Comparison of ENCODE assay signal across 1 cellular context in the genomic region with DNA sequence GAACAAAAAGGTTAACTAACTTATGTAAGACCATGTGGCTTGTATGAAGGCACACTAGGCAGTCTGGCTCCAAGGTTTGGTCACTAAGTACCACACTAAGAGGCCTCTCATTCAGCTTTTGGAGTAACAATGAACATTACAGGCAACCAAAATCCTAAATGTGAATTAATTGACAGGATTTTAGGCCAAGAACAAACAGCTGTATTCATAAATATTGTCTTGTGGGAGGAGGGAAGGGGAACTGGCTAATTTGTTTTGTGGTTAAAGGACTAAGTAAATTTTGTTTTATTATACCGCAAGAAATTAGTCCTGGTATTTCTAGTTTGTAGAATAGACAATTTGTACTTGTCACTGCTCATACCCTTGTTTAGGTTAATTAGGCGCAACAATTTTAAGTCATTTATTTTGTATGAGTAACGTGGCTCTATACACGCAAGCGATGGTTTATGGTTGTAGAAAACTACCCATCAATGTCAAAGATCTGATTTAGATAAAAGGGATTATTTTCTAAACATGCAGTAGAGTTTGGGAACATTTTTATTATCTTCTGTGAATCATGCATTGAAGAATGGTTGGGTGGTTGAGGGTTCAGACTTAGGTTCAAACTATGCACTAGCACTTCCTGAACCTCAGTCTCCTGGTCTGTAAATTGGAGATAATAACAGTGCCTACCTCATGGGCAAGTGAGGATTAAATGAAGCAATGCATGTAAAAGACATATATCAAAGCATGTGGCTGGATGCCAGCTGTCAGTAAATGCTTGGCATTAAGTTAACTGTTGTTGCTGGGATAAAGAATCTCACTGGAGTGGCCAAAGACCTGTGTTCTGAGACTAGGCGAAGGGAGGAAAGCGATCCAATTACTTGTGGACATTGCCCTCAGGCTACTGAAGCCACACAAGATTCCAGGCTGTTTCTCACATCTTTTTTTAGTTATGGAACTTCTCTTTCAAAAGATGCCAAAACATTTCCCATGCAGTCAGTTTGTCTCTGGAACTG.
TF ChIP-seq lines count a peak whose summit lies in the region.

No MANE protein-coding gene starts in this region.

TF ChIP-seq in GM23338, 12 proteins besides CTCF, POLR2A, EP300 and RAD21 (continued from another document):
- TF ChIP-seq NANOG (IDR thresholded peaks at IDR 0.05; ENCODE audit: borderline replicate concordance), result no peak
- TF ChIP-seq, protein P1, sequence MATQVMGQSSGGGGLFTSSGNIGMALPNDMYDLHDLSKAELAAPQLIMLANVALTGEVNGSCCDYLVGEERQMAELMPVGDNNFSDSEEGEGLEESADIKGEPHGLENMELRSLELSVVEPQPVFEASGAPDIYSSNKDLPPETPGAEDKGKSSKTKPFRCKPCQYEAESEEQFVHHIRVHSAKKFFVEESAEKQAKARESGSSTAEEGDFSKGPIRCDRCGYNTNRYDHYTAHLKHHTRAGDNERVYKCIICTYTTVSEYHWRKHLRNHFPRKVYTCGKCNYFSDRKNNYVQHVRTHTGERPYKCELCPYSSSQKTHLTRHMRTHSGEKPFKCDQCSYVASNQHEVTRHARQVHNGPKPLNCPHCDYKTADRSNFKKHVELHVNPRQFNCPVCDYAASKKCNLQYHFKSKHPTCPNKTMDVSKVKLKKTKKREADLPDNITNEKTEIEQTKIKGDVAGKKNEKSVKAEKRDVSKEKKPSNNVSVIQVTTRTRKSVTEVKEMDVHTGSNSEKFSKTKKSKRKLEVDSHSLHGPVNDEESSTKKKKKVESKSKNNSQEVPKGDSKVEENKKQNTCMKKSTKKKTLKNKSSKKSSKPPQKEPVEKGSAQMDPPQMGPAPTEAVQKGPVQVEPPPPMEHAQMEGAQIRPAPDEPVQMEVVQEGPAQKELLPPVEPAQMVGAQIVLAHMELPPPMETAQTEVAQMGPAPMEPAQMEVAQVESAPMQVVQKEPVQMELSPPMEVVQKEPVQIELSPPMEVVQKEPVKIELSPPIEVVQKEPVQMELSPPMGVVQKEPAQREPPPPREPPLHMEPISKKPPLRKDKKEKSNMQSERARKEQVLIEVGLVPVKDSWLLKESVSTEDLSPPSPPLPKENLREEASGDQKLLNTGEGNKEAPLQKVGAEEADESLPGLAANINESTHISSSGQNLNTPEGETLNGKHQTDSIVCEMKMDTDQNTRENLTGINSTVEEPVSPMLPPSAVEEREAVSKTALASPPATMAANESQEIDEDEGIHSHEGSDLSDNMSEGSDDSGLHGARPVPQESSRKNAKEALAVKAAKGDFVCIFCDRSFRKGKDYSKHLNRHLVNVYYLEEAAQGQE (IDR thresholded peaks at IDR 0.05; ENCODE audit: unreplicated experiment), result no peak
- TF ChIP-seq JUNB (IDR thresholded peaks at IDR 0.05; ENCODE audit: unreplicated experiment), result no peak
- TF ChIP-seq EZH2 (IDR thresholded peaks at IDR 0.05; ENCODE audit: low read depth, unreplicated experiment), result no peak
- TF ChIP-seq ZNF114 (CRISPR knock-in tag; IDR thresholded peaks at IDR 0.05), result no peak
- no peak for TF ChIP-seq ZNF331 (CRISPR knock-in tag; IDR thresholded peaks at IDR 0.05; ENCODE audit: low read depth)
TF ChIP-seq in GM23338: peak in this region for 0.
